1 cellular context compared by ENCODE assay signal in the genomic region with DNA sequence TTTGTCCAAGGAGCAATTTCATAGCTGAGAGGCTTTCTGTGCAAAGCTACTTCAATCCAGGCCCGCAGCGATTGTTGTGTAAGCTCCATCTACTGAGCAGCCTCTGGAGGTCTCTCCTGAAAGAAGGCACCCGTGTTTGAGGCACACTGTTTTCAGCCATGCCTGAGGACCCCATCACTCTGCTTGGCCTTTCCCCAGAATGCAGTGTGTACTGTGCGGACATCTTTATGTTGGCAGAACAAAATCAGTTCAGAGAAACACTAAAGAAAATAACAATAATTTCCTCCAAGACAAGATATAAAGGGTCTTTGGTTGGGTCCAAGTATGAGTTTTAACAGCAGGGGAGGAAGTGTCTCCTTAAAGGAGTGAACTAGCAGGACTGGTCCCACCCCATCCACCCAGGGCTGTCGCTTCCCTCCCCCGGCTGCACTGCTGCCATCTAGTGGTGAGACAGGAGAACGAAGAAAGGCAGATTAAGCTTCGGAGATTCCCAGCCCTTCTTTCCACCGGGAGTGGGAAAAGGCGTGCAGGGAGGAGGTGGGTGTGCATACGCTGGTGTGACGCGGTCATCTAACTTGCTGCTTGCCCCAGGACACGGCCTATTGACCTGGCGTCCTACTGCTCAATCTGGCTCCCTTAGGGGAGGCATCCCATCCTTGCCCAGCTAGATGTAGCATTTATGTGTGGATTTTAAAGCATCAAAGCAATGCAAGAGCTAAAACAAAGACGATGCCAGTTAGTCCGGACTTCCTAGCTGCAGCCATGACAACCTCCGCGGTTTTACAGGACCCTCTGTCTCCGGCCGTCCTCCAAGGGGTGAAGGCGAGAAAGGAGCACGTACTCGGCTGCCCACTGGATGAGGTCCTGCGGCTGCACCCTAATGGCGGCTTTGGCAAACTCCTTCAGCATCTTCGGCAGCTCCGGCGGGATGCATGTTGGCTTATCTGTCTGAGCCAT.
TF ChIP-seq lines count a peak whose summit lies in the region.

No MANE protein-coding gene starts in this region.

TF ChIP-seq in HepG2, 621 proteins besides CTCF, POLR2A, EP300 and RAD21:
- TF ChIP-seq SMC3 (IDR thresholded peaks at IDR 0.05; ENCODE audit: low read length) (peak; percentile 25; the same call in 1 of the 2 replicates), STAG1 (CRISPR knock-in tag; IDR thresholded peaks at IDR 0.05) (peak; percentile 68)
